In genomic region chr1:244011251-244011650, GRCh38 we compare ENCODE assay signal across 22 cellular contexts. TPM values are rescaled to one million over a fixed set of nuclear protein-coding genes. Genes with fewer than 3 reads are reported as not detected.
DNase-seq lines count a peak whose midpoint lies in the region; ATAC-seq and TF ChIP-seq lines count a peak whose summit lies in the region.
"Had no signal": no experiment of that assay in that cellular context is flagged by ENCODE, and none has a peak within 500 bp of the region (broad histone marks: within the 10 kb centered on the region; RNA-seq: fewer than 3 reads in every experiment).

No MANE protein-coding gene starts in this region.

- no peak overlapping the region for H3K27ac Mint-ChIP-seq in naive thymus-derived CD8-positive, alpha-beta T cell
- no peak overlapping the region for H3K27ac Mint-ChIP-seq in stimulated activated memory B cell treated with anti-CD40 and anti-IgM and Interleukin-4, amounts not matched to agents 10 μg/mL and 1 μg/mL and 100 μg/mL, for 72 hours
- H3K27ac Mint-ChIP-seq: activated naive CD4-positive, alpha-beta T cell treated with anti-CD3 and anti-CD28 coated beads, Interleukin-2, amount 10 ng/mL, durations not matched to agents 7 days and 5 days; stimulated activated naive CD8-positive, alpha-beta T cell treated with anti-CD3 and anti-CD28 coated beads, Interleukin-15, amount 100 ng/mL, for 72 hours had no signal

- no peak overlapping the region for H3K27ac ChIP-seq in GM23248
- H3K27ac ChIP-seq: lower lobe of right lung, upper lobe of left lung had no signal

- H3K27me3 ChIP-seq in GM23248 (replicated peaks; ENCODE audit: insufficient read depth) = peaks cover 27% of the 10 kb centered on the region
- H3K27me3 ChIP-seq: upper lobe of left lung had no signal

- no peaks in the 10 kb centered on the region for H3K36me3 Mint-ChIP-seq in naive thymus-derived CD8-positive, alpha-beta T cell
- no peaks in the 10 kb centered on the region for H3K36me3 Mint-ChIP-seq in stimulated activated memory B cell treated with anti-CD40 and anti-IgM and Interleukin-4, amounts not matched to agents 10 μg/mL and 1 μg/mL and 100 μg/mL, for 72 hours
- H3K36me3 Mint-ChIP-seq: activated naive CD4-positive, alpha-beta T cell treated with anti-CD3 and anti-CD28 coated beads, Interleukin-2, amount 10 ng/mL, durations not matched to agents 7 days and 5 days had no signal

- H3K36me3 ChIP-seq in GM23248 (ENCODE audit: low read depth) = no peaks in the 10 kb centered on the region
- H3K36me3 ChIP-seq: HAP-1, lower lobe of right lung, upper lobe of left lung had no signal

- no peaks in the 10 kb centered on the region for H3K79me2 ChIP-seq in GM23248 (ENCODE audit: insufficient read depth)

- no peak overlapping the region for H3K4me2 ChIP-seq in GM23248 (ENCODE audit: unreplicated experiment)

- POLR2A ChIA-PET in naive thymus-derived CD8-positive, alpha-beta T cell (lab: Charles Lee) = interaction anchor here (0.7 kb wide), 1 partner anchor 126 kb away, joined by 7 read pairs; no protein-coding TSS in a partner anchor

- peaks cover 0 to 5% (median 0%) of the 10 kb centered on the region in 4 donors for H3K4me1 Mint-ChIP-seq in naive thymus-derived CD8-positive, alpha-beta T cell
- H3K4me1 Mint-ChIP-seq in stimulated activated memory B cell treated with anti-CD40 and anti-IgM and Interleukin-4, amounts not matched to agents 10 μg/mL and 1 μg/mL and 100 μg/mL, for 72 hours = peaks cover 7% of the 10 kb centered on the region
- H3K4me1 Mint-ChIP-seq: activated naive CD4-positive, alpha-beta T cell treated with anti-CD3 and anti-CD28 coated beads, Interleukin-2, amount 10 ng/mL, durations not matched to agents 7 days and 5 days had no signal

- no peaks in the 10 kb centered on the region for H3K9me2 ChIP-seq in GM23248 (ENCODE audit: insufficient read depth)

- no peaks in the 10 kb centered on the region for H4K20me1 ChIP-seq in GM23248 (ENCODE audit: insufficient read depth)

- no peaks in the 10 kb centered on the region for H3K9me3 Mint-ChIP-seq in naive thymus-derived CD8-positive, alpha-beta T cell
- H3K9me3 Mint-ChIP-seq in stimulated activated memory B cell treated with anti-CD40 and anti-IgM and Interleukin-4, amounts not matched to agents 10 μg/mL and 1 μg/mL and 100 μg/mL, for 72 hours = no peaks in the 10 kb centered on the region
- H3K9me3 Mint-ChIP-seq: activated naive CD4-positive, alpha-beta T cell treated with anti-CD3 and anti-CD28 coated beads, Interleukin-2, amount 10 ng/mL, durations not matched to agents 7 days and 5 days; stimulated activated naive CD8-positive, alpha-beta T cell treated with anti-CD3 and anti-CD28 coated beads, Interleukin-15, amount 100 ng/mL, for 72 hours had no signal

- no peaks in the 10 kb centered on the region for H3K4me1 ChIP-seq in GM23248 (ENCODE audit: insufficient read depth)
- H3K4me1 ChIP-seq: lower lobe of right lung, upper lobe of left lung had no signal

- H3K4me3 Mint-ChIP-seq in naive thymus-derived CD8-positive, alpha-beta T cell = no peak overlapping the region
- H3K4me3 Mint-ChIP-seq in stimulated activated memory B cell treated with anti-CD40 and anti-IgM and Interleukin-4, amounts not matched to agents 10 μg/mL and 1 μg/mL and 100 μg/mL, for 72 hours = no peak overlapping the region
- H3K4me3 Mint-ChIP-seq: activated naive CD4-positive, alpha-beta T cell treated with anti-CD3 and anti-CD28 coated beads, Interleukin-2, amount 10 ng/mL, durations not matched to agents 7 days and 5 days; stimulated activated naive CD8-positive, alpha-beta T cell treated with anti-CD3 and anti-CD28 coated beads, Interleukin-15, amount 100 ng/mL, for 72 hours had no signal

- ATAC-seq in naive thymus-derived CD8-positive, alpha-beta T cell = no peak
- ATAC-seq in HG03521 (IDR thresholded peaks at IDR 0.05; ENCODE audit: unreplicated experiment) (no peak), HG03432 (IDR thresholded peaks at IDR 0.05; ENCODE audit: unreplicated experiment) (no peak)
- ATAC-seq in stimulated activated memory B cell treated with anti-CD40 and anti-IgM and Interleukin-4, amounts not matched to agents 10 μg/mL and 1 μg/mL and 100 μg/mL, for 72 hours = no peak
- ATAC-seq: lower lobe of right lung; stimulated activated naive CD8-positive, alpha-beta T cell treated with anti-CD3 and anti-CD28 coated beads, Interleukin-15, amount 100 ng/mL, for 72 hours had no signal

- peak; percentile 11 for DNase-seq in GM23248
- DNase-seq in cardiac fibroblast (ENCODE audit: low read depth in 2 of 2) = peak; percentile 25 to 40
- DNase-seq in globus pallidus (ENCODE audit: low spot score) = peak; percentile 57
- DNase-seq in putamen (ENCODE audit: low spot score) = peak; percentile 47
- DNase-seq in naive thymus-derived CD8-positive, alpha-beta T cell = no peak
- DNase-seq: activated CD4-positive, alpha-beta T cell treated with anti-CD3 and anti-CD28 coated beads, Interleukin-2, amount 50 U/mL, for 1 hour; activated naive CD4-positive, alpha-beta T cell treated with anti-CD3 and anti-CD28 coated beads, Interleukin-2, amount 10 ng/mL, durations not matched to agents 7 days and 5 days; COR-L47; cortex of kidney; EL; erythroblast; lower lobe of right lung; NCI-H1930; NCI-H526; Right ventricle myocardium superior; stimulated activated naive CD8-positive, alpha-beta T cell treated with anti-CD3 and anti-CD28 coated beads, Interleukin-15, amount 100 ng/mL, for 72 hours; T-helper 1 cell; upper lobe of left lung had no signal

- H3K4me3 ChIP-seq in GM23248 = no peak overlapping the region
- no peak overlapping the region for H3K4me3 ChIP-seq in cardiac fibroblast (replicated peaks in 1 of 2; ENCODE audit: low read depth in 2 of 2, low read length in 2 of 2)
- H3K4me3 ChIP-seq: HAP-1, lower lobe of right lung, upper lobe of left lung had no signal

- no peak overlapping the region for H3K9ac ChIP-seq in GM23248

- H3F3A ChIP-seq in GM23248 (ENCODE audit: insufficient read depth) = peaks cover 5% of the 10 kb centered on the region; the same call in 1 of the 2 replicates

- H3K9me3 ChIP-seq in GM23248 (ENCODE audit: low read depth) = no peaks in the 10 kb centered on the region
- H3K9me3 ChIP-seq: HAP-1, lower lobe of right lung, upper lobe of left lung had no signal

- peaks cover 0 to 5% (median 2%) of the 10 kb centered on the region in 5 donors for H3K27me3 Mint-ChIP-seq in naive thymus-derived CD8-positive, alpha-beta T cell
- no peaks in the 10 kb centered on the region for H3K27me3 Mint-ChIP-seq in stimulated activated memory B cell treated with anti-CD40 and anti-IgM and Interleukin-4, amounts not matched to agents 10 μg/mL and 1 μg/mL and 100 μg/mL, for 72 hours
- H3K27me3 Mint-ChIP-seq: stimulated activated naive CD8-positive, alpha-beta T cell treated with anti-CD3 and anti-CD28 coated beads, Interleukin-15, amount 100 ng/mL, for 72 hours had no signal

- TF ChIP-seq CTCF in cardiac fibroblast (IDR thresholded peaks at IDR 0.05; ENCODE audit: low read depth, low read length) = no peak

- in situ Hi-C loops in GM23248 (cut with MboI) = no loop called here

- H2AFZ ChIP-seq in GM23248 = no peak overlapping the region

RNA-seq across cellular contexts. Expression of gene ZBTB18, which starts 39.8 kb away (rescaled TPM):
- 9.2 and 10.0 TPM in 2 replicates for total RNA-seq in GM23248 (2014; rRNA removed; shearing (Covaris generic))
- 0.25 and 0.47 TPM in 2 replicates for polyA plus RNA-seq in GM23248 (2016; fragmentation: Nextera tagmentation; extraction: Ambion mirVana)
- 10 to 100 TPM; 69.5 to 71.8 TPM for total RNA-seq in naive thymus-derived CD8-positive, alpha-beta T cell
- polyA plus RNA-seq in naive thymus-derived CD8-positive, alpha-beta T cell = 1 to 10 TPM; 2.7 to 5.0 (median 4.3) TPM

Comparison
In these comparisons a context has a peak if more than half of its experiments do, and no peak if none do; other contexts are left out.
1. DNase-seq: peak in GM23248 (single experiment), cardiac fibroblast (2 of 2), globus pallidus (single experiment) and putamen (single experiment); none in naive thymus-derived CD8-positive, alpha-beta T cell (0 of 10).